In the genomic region with DNA sequence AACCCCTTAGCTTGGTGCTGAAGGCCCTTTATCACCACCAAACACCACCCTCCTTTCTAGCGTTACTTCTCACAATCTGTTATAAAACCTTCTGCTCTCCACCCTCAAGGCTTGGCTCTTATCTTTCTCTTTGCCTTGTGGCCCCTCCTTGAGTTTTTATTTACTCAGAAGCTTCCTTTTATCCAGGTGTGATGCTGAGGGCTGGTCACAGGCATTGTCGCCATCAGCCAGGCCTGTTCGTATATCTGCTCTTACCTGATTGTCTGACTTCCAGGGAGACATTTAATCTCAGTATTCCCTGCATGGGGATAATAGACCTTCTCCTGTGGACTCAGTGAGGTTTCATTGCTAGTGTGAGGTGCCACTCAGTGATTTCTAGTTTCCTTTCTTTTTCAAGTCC, we compare ENCODE assay signal across 1 cellular context.
TF ChIP-seq lines count a peak whose summit lies in the region.

No MANE protein-coding gene starts in this region.

TF ChIP-seq in K562, 482 proteins besides CTCF, POLR2A, EP300 and RAD21:
- TF ChIP-seq, protein P1, sequence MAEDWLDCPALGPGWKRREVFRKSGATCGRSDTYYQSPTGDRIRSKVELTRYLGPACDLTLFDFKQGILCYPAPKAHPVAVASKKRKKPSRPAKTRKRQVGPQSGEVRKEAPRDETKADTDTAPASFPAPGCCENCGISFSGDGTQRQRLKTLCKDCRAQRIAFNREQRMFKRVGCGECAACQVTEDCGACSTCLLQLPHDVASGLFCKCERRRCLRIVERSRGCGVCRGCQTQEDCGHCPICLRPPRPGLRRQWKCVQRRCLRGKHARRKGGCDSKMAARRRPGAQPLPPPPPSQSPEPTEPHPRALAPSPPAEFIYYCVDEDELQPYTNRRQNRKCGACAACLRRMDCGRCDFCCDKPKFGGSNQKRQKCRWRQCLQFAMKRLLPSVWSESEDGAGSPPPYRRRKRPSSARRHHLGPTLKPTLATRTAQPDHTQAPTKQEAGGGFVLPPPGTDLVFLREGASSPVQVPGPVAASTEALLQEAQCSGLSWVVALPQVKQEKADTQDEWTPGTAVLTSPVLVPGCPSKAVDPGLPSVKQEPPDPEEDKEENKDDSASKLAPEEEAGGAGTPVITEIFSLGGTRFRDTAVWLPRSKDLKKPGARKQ (CRISPR knock-in tag; IDR thresholded peaks at IDR 0.05) = no peak
- TF ChIP-seq, protein P2, sequence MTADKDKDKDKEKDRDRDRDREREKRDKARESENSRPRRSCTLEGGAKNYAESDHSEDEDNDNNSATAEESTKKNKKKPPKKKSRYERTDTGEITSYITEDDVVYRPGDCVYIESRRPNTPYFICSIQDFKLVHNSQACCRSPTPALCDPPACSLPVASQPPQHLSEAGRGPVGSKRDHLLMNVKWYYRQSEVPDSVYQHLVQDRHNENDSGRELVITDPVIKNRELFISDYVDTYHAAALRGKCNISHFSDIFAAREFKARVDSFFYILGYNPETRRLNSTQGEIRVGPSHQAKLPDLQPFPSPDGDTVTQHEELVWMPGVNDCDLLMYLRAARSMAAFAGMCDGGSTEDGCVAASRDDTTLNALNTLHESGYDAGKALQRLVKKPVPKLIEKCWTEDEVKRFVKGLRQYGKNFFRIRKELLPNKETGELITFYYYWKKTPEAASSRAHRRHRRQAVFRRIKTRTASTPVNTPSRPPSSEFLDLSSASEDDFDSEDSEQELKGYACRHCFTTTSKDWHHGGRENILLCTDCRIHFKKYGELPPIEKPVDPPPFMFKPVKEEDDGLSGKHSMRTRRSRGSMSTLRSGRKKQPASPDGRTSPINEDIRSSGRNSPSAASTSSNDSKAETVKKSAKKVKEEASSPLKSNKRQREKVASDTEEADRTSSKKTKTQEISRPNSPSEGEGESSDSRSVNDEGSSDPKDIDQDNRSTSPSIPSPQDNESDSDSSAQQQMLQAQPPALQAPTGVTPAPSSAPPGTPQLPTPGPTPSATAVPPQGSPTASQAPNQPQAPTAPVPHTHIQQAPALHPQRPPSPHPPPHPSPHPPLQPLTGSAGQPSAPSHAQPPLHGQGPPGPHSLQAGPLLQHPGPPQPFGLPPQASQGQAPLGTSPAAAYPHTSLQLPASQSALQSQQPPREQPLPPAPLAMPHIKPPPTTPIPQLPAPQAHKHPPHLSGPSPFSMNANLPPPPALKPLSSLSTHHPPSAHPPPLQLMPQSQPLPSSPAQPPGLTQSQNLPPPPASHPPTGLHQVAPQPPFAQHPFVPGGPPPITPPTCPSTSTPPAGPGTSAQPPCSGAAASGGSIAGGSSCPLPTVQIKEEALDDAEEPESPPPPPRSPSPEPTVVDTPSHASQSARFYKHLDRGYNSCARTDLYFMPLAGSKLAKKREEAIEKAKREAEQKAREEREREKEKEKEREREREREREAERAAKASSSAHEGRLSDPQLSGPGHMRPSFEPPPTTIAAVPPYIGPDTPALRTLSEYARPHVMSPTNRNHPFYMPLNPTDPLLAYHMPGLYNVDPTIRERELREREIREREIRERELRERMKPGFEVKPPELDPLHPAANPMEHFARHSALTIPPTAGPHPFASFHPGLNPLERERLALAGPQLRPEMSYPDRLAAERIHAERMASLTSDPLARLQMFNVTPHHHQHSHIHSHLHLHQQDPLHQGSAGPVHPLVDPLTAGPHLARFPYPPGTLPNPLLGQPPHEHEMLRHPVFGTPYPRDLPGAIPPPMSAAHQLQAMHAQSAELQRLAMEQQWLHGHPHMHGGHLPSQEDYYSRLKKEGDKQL (CRISPR knock-in tag; IDR thresholded peaks at IDR 0.05; ENCODE audit: borderline replicate concordance) = no peak
- no peak for TF ChIP-seq JUNB (CRISPR knock-in tag; conservative IDR thresholded peaks at IDR 0.05)
- TF ChIP-seq, protein P3, sequence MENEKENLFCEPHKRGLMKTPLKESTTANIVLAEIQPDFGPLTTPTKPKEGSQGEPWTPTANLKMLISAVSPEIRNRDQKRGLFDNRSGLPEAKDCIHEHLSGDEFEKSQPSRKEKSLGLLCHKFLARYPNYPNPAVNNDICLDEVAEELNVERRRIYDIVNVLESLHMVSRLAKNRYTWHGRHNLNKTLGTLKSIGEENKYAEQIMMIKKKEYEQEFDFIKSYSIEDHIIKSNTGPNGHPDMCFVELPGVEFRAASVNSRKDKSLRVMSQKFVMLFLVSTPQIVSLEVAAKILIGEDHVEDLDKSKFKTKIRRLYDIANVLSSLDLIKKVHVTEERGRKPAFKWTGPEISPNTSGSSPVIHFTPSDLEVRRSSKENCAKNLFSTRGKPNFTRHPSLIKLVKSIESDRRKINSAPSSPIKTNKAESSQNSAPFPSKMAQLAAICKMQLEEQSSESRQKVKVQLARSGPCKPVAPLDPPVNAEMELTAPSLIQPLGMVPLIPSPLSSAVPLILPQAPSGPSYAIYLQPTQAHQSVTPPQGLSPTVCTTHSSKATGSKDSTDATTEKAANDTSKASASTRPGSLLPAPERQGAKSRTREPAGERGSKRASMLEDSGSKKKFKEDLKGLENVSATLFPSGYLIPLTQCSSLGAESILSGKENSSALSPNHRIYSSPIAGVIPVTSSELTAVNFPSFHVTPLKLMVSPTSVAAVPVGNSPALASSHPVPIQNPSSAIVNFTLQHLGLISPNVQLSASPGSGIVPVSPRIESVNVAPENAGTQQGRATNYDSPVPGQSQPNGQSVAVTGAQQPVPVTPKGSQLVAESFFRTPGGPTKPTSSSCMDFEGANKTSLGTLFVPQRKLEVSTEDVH (IDR thresholded peaks at IDR 0.05; ENCODE audit: low read depth, partially characterized antibody) = no peak
- no peak for TF ChIP-seq EHMT2 (IDR thresholded peaks at IDR 0.05)
- 0 out of 2 replicates have a peak, but pooled peaks have one; percentile 8 for TF ChIP-seq CBFA2T3 (IDR thresholded peaks at IDR 0.05)
- no peak for TF ChIP-seq ZNF584 (CRISPR knock-in tag; IDR thresholded peaks at IDR 0.05; ENCODE audit: low read depth)
